In genomic region chr13:28533049-28533436, GRCh38 we compare ENCODE assay signal across 8 cellular contexts. TPM values are rescaled to one million over a fixed set of nuclear protein-coding genes. Genes with fewer than 3 reads are reported as not detected.
DNase-seq lines count a peak whose midpoint lies in the region; ATAC-seq and TF ChIP-seq lines count a peak whose summit lies in the region.

No MANE protein-coding gene starts in this region.

- peak overlapping the region; percentile 6 for H3K9ac ChIP-seq in H9 (ENCODE audit: extremely low read depth, insufficient read length, low read length)

- H3K27ac ChIP-seq in ACC112 (ENCODE audit: low read depth, low read length) (no peak overlapping the region), H9 (ENCODE audit: insufficient read length, low read depth, low read length) (no peak overlapping the region)

- H3K4me2 ChIP-seq in H9 (ENCODE audit: insufficient read depth, insufficient read length, low read length), result peak overlapping the region; percentile 86

- no peaks in the 10 kb centered on the region for H3K79me1 ChIP-seq in H9 (ENCODE audit: insufficient read depth, low read depth, low read length, poor library complexity, severe bottlenecking)

- no peak overlapping the region for H2BK12ac ChIP-seq in H9 (ENCODE audit: insufficient read length, low read depth, low read length)

- H2BK5ac ChIP-seq in H9 (ENCODE audit: insufficient read length, low read length), result no peak overlapping the region

- H3K36me3 ChIP-seq in ACC112 (ENCODE audit: insufficient read depth, low read length), result no peaks in the 10 kb centered on the region

- no peak overlapping the region for H2BK120ac ChIP-seq in H9 (ENCODE audit: low read depth, low read length, poor library complexity, severe bottlenecking)

- H3K4me1 ChIP-seq in ACC112 (ENCODE audit: control insufficient read depth, insufficient read depth, low read length, unreplicated experiment), result peaks cover 10% of the 10 kb centered on the region
- peaks cover 17% of the 10 kb centered on the region; the same call in 1 of the 2 replicates for H3K4me1 ChIP-seq in H9 (ENCODE audit: insufficient read depth, low read length)

- no peak for ATAC-seq in GM18517 (IDR thresholded peaks at IDR 0.05; ENCODE audit: unreplicated experiment)
- ATAC-seq in GM19467 (IDR thresholded peaks at IDR 0.05; ENCODE audit: unreplicated experiment), result no peak

- H3K4me1 Mint-ChIP-seq in H9 (peaks cover 15 to 24% of the 10 kb centered on the region in 2 experiments), nephron (no peaks in the 10 kb centered on the region)
- H3K4me1 Mint-ChIP-seq in dendritic cell treated with granulocyte-macrophage colony-stimulating factor and Interleukin-4, amounts not matched to agents 40 ng/mL and 50 ng/mL, for 4 days (ENCODE audit: low read depth), result peaks cover 14% of the 10 kb centered on the region

- intact Hi-C loops in dendritic cell treated with granulocyte-macrophage colony-stimulating factor and Interleukin-4, amounts not matched to agents 40 ng/mL and 50 ng/mL, for 4 days (cut with micrococcal nuclease), result loop anchor here (5.0 kb wide), 1 partner anchor 36 kb away; the partner anchor contains the start of gene FLT1

- H3K23ac ChIP-seq in H9 (ENCODE audit: insufficient read length, low read depth, low read length), result no peak overlapping the region

- H3K27ac Mint-ChIP-seq in H9 (peak overlapping the region in 2 of 3 experiments; percentile 22 to 95; a peak in 2 of 7 replicates), nephron (no peak overlapping the region)
- no peak overlapping the region for H3K27ac Mint-ChIP-seq in dendritic cell treated with granulocyte-macrophage colony-stimulating factor and Interleukin-4, amounts not matched to agents 40 ng/mL and 50 ng/mL, for 4 days

- peaks cover 17% of the 10 kb centered on the region for H3K23me2 ChIP-seq in H9 (ENCODE audit: insufficient read length, low read depth, low read length, poor library complexity, severe bottlenecking)

- no peak overlapping the region for H3K56ac ChIP-seq in H9 (ENCODE audit: insufficient read length, low read depth, low read length)

- H3K4ac ChIP-seq in H9 (ENCODE audit: low read depth, low read length), result no peak overlapping the region

- no peak overlapping the region for H2BK20ac ChIP-seq in H9 (ENCODE audit: low read depth, low read length, poor library complexity, severe bottlenecking)

- H3K27me3 ChIP-seq in ACC112 (ENCODE audit: insufficient read depth, low read length) (peaks cover 51% of the 10 kb centered on the region), H9 (ENCODE audit: insufficient read depth, low read length) (no peaks in the 10 kb centered on the region; the same call in 1 of the 2 replicates)

- no peaks in the 10 kb centered on the region for H3K9me3 ChIP-seq in H9 (ENCODE audit: control insufficient read depth, low read depth, low read length)

- H3K4me3 ChIP-seq in ACC112 (ENCODE audit: low read depth, low read length), result peak overlapping the region; percentile 70

- TF ChIP-seq CTCF in H9 (conservative IDR thresholded peaks at IDR 0.05), result no peak
- no peak for TF ChIP-seq CTCF in nephron (IDR thresholded peaks at IDR 0.05; ENCODE audit: unreplicated experiment in 3 of 3)

- H3K9me3 Mint-ChIP-seq in H9, result peaks cover 3 to 20% of the 10 kb centered on the region in 2 experiments; a peak in 4 of 5 replicates
- H3K9me3 Mint-ChIP-seq in dendritic cell treated with granulocyte-macrophage colony-stimulating factor and Interleukin-4, amounts not matched to agents 40 ng/mL and 50 ng/mL, for 4 days, result no peaks in the 10 kb centered on the region
- peaks cover 2% of the 10 kb centered on the region for H3K9me3 Mint-ChIP-seq in nephron

- no CpG with 5 or more reads among the region's 17 CpGs for WGBS in H9 (ENCODE audit: extremely low coverage, insufficient read length, low lambda C conversion rate)

- H3K4me3 Mint-ChIP-seq in H9 (peak overlapping the region; percentile 68 to 83), nephron (peak overlapping the region; percentile 70 to 82 (median 77))
- peak overlapping the region; percentile 50 for H3K4me3 Mint-ChIP-seq in dendritic cell treated with granulocyte-macrophage colony-stimulating factor and Interleukin-4, amounts not matched to agents 40 ng/mL and 50 ng/mL, for 4 days

- H3K36me3 Mint-ChIP-seq in H9 (ENCODE audit: insufficient read depth in 1 of 3, low read depth in 3 of 3), result peaks cover 0 to 10% (median 6%) of the 10 kb centered on the region in 3 experiments; a peak in 4 of 7 replicates
- no peaks in the 10 kb centered on the region for H3K36me3 Mint-ChIP-seq in dendritic cell treated with granulocyte-macrophage colony-stimulating factor and Interleukin-4, amounts not matched to agents 40 ng/mL and 50 ng/mL, for 4 days (ENCODE audit: low read depth)
- H3K36me3 Mint-ChIP-seq in nephron (ENCODE audit: low read depth), result no peaks in the 10 kb centered on the region

- H2AFZ ChIP-seq in ACC112 (ENCODE audit: low read length, unreplicated experiment) (no peak overlapping the region), H9 (ENCODE audit: low read length) (no peak overlapping the region)

- peak overlapping the region; percentile 32 for H3K18ac ChIP-seq in H9 (ENCODE audit: insufficient read length, low read depth, low read length)

- H4K5ac ChIP-seq in H9 (ENCODE audit: insufficient read length, low read depth, low read length), result no peak overlapping the region

- H2BK15ac ChIP-seq in H9 (ENCODE audit: low read depth, low read length), result no peak overlapping the region

- H4K20me1 ChIP-seq in H9 (ENCODE audit: control insufficient read depth, insufficient read depth, insufficient read length), result no peaks in the 10 kb centered on the region

- no peak overlapping the region for H4K91ac ChIP-seq in H9 (ENCODE audit: insufficient read length, low read depth, low read length)

- peaks cover 28% of the 10 kb centered on the region for H3K27me3 Mint-ChIP-seq in H9 (ENCODE audit: low read depth)
- peaks cover 44% of the 10 kb centered on the region for H3K27me3 Mint-ChIP-seq in dendritic cell treated with granulocyte-macrophage colony-stimulating factor and Interleukin-4, amounts not matched to agents 40 ng/mL and 50 ng/mL, for 4 days
- H3K27me3 Mint-ChIP-seq in nephron (ENCODE audit: low read depth), result peaks cover 36% of the 10 kb centered on the region

- H2AK5ac ChIP-seq in H9 (ENCODE audit: insufficient read length, low read length), result no peak overlapping the region

- no peaks in the 10 kb centered on the region for H3K79me2 ChIP-seq in ACC112 (ENCODE audit: control insufficient read depth, insufficient read depth, low read length, unreplicated experiment)
- H3K79me2 ChIP-seq in H9 (ENCODE audit: insufficient read depth, low read length), result no peaks in the 10 kb centered on the region

- no peak overlapping the region for H3T11ph ChIP-seq in H9 (ENCODE audit: low read length)

- no peak overlapping the region for H4K8ac ChIP-seq in H9 (replicated peaks; ENCODE audit: insufficient read length, low read depth, low read length)

- H3K14ac ChIP-seq in H9 (ENCODE audit: insufficient read depth, low read length), result no peak overlapping the region

- DNase-seq in H9, result no peak
- no peak for DNase-seq in AML-193 (lab: John Stamatoyannopoulos, UW)
- no peak for DNase-seq in stimulated activated CD8-positive, alpha-beta memory T cell treated with anti-CD3 and anti-CD28 coated beads, Interleukin-4, amount 100 ng/mL, for 48 hours

RNA-seq across cellular contexts. Expression of gene FLT1, which starts 38.1 kb away (rescaled TPM):
- 83.4 and 84.1 TPM in 2 replicates for total RNA-seq in H9 (2021)

Comparison
In these comparisons a context has a peak if more than half of its experiments do, and no peak if none do; other contexts are left out.
1. H3K27ac Mint-ChIP-seq: peak in H9 (2 of 3); none in dendritic cell treated with granulocyte-macrophage colony-stimulating factor and Interleukin-4, amounts not matched to agents 40 ng/mL and 50 ng/mL, for 4 days (single experiment) and nephron (0 of 3).
2. Peak in every context shown above with its lines, with median percentiles within 50 percentile points of each other: H3K4me3 Mint-ChIP-seq.